3 cellular contexts compared by ENCODE assay signal in genomic region chr16:17034477-17035252, GRCh38.
TF ChIP-seq lines count a peak whose summit lies in the region.

No MANE protein-coding gene starts in this region.

TF ChIP-seq in HepG2, 621 proteins besides CTCF, POLR2A, EP300 and RAD21:
- TF ChIP-seq, protein P1, sequence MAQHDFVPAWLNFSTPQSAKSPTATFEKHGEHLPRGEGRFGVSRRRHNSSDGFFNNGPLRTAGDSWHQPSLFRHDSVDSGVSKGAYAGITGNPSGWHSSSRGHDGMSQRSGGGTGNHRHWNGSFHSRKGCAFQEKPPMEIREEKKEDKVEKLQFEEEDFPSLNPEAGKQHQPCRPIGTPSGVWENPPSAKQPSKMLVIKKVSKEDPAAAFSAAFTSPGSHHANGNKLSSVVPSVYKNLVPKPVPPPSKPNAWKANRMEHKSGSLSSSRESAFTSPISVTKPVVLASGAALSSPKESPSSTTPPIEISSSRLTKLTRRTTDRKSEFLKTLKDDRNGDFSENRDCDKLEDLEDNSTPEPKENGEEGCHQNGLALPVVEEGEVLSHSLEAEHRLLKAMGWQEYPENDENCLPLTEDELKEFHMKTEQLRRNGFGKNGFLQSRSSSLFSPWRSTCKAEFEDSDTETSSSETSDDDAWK (CRISPR knock-in tag; IDR thresholded peaks at IDR 0.05): no peak
- TF ChIP-seq ZNF331 (CRISPR knock-in tag; IDR thresholded peaks at IDR 0.05) (peak; percentile 85), ZBTB42 (CRISPR knock-in tag; IDR thresholded peaks at IDR 0.05) (no peak), GATA4 (IDR thresholded peaks at IDR 0.05; ENCODE audit: borderline replicate concordance, low read depth) (no peak), CC2D1A (CRISPR knock-in tag; IDR thresholded peaks at IDR 0.05) (no peak), ZNF670 (CRISPR knock-in tag; IDR thresholded peaks at IDR 0.05; ENCODE audit: borderline replicate concordance) (no peak), TAF1 (CRISPR knock-in tag; IDR thresholded peaks at IDR 0.05) (no peak)

TF ChIP-seq in GM23338, 12 proteins besides CTCF, POLR2A, EP300 and RAD21:
- TF ChIP-seq ZNF462 (CRISPR knock-in tag; IDR thresholded peaks at IDR 0.05): no peak
- peak; percentile 80 for TF ChIP-seq ZNF331 (CRISPR knock-in tag; IDR thresholded peaks at IDR 0.05; ENCODE audit: low read depth)

TF ChIP-seq in K562, 482 proteins besides CTCF, POLR2A, EP300 and RAD21 (continued from another document):
- peak; percentile 91 for TF ChIP-seq ZFP36 (IDR thresholded peaks at IDR 0.05; ENCODE audit: low read depth, low read length, partially characterized antibody)
- TF ChIP-seq HMG20A (CRISPR knock-in tag; conservative IDR thresholded peaks at IDR 0.05): no peak
- no peak for TF ChIP-seq ZNF12 (CRISPR knock-in tag; IDR thresholded peaks at IDR 0.05)
- no peak for TF ChIP-seq HSF4 (CRISPR knock-in tag; IDR thresholded peaks at IDR 0.05; ENCODE audit: borderline replicate concordance)
